ENCODE assay signal across 9 cellular contexts in genomic region chr3:49701388-49702077, GRCh38. TPM values are rescaled to one million over a fixed set of nuclear protein-coding genes. Genes with fewer than 3 reads are reported as not detected.
DNase-seq lines count a peak whose midpoint lies in the region; ATAC-seq and TF ChIP-seq lines count a peak whose summit lies in the region.
"Had no signal": no experiment of that assay in that cellular context is flagged by ENCODE, and none has a peak within 500 bp of the region (broad histone marks: within the 10 kb centered on the region; RNA-seq: fewer than 3 reads in every experiment).

No MANE protein-coding gene starts in this region.

- H3K4me3 ChIP-seq in BLaER1, result no peak overlapping the region
- no peak overlapping the region for H3K4me3 ChIP-seq in NB4 (ENCODE audit: low read depth, low read length)
- no peak overlapping the region for H3K4me3 ChIP-seq in hepatocyte
- H3K4me3 ChIP-seq: prostate gland, thoracic aorta had no signal

- TF ChIP-seq POLR2A in NB4 (IDR thresholded peaks at IDR 0.05; ENCODE audit: extremely low read depth, insufficient read length), result no peak

- no peaks in the 10 kb centered on the region for H3K79me2 ChIP-seq in hepatocyte

- peaks cover 27% of the 10 kb centered on the region for H3K4me1 ChIP-seq in BLaER1
- H3K4me1 ChIP-seq in hepatocyte (ENCODE audit: insufficient read depth), result no peaks in the 10 kb centered on the region
- H3K4me1 ChIP-seq: prostate gland had no signal

- H4K20me1 ChIP-seq in BLaER1 (no peaks in the 10 kb centered on the region), hepatocyte (ENCODE audit: insufficient read depth, poor library complexity, severe bottlenecking) (no peaks in the 10 kb centered on the region)

- DNase-seq in NB4 (ENCODE audit: low read depth) (peak; percentile 39), hepatocyte (ENCODE audit: low spot score) (no peak), NCI-H1436 (lab: John Stamatoyannopoulos, UW) (no peak)

- no peak overlapping the region for H2AFZ ChIP-seq in hepatocyte

- no peak overlapping the region for H3K27ac ChIP-seq in BLaER1
- H3K27ac ChIP-seq in hepatocyte, result no peak overlapping the region
- H3K27ac ChIP-seq: prostate gland, thoracic aorta had no signal

- no peaks in the 10 kb centered on the region for H3K9me3 ChIP-seq in BLaER1
- no peaks in the 10 kb centered on the region for H3K9me3 ChIP-seq in hepatocyte (ENCODE audit: low read depth)
- H3K9me3 ChIP-seq: prostate gland, thoracic aorta had no signal

- H3K36me3 ChIP-seq in BLaER1 (peaks cover 95% of the 10 kb centered on the region), hepatocyte (replicated peaks; ENCODE audit: insufficient read depth, low read depth) (no peaks in the 10 kb centered on the region)

- TF ChIP-seq CTCF in NB4 (IDR thresholded peaks at IDR 0.05; ENCODE audit: low read depth, low read length) (peak; percentile 38), hepatocyte (IDR thresholded peaks at IDR 0.05; ENCODE audit: poor library complexity) (peak; percentile 39)

- 93% methylated on average over 21 of the region's 21 CpGs for WGBS in hepatocyte (ENCODE audit: low lambda C conversion rate, missing lambda C conversion rate)

- H3K4me2 ChIP-seq in BLaER1 (no peak overlapping the region), hepatocyte (no peak overlapping the region)

- ATAC-seq in HG03378 (IDR thresholded peaks at IDR 0.05; ENCODE audit: unreplicated experiment) (no peak), GM18861 (IDR thresholded peaks at IDR 0.05; ENCODE audit: unreplicated experiment) (no peak)
- ATAC-seq: esophagus mucosa had no signal

- 0 out of 2 replicates have a peak overlapping the region, but pooled peaks have one; percentile 4 for H3K9ac ChIP-seq in BLaER1

- H3K9me2 ChIP-seq in hepatocyte (replicated peaks; ENCODE audit: insufficient read depth), result no peaks in the 10 kb centered on the region

- H3K27me3 ChIP-seq in BLaER1, result no peaks in the 10 kb centered on the region
- H3K27me3 ChIP-seq in hepatocyte, result no peaks in the 10 kb centered on the region

RNA-seq across cellular contexts. Expression of gene RNF123, which starts 12.2 kb away (rescaled TPM):
- 27.7 and 32.1 TPM in 2 replicates for total RNA-seq in hepatocyte
- 34.6 and 39.1 TPM in 2 replicates for polyA plus RNA-seq in hepatocyte

RNA-seq across cellular contexts. Expression of gene MST1, which starts 12.3 kb away (rescaled TPM):
- total RNA-seq in hepatocyte, result 90.3 and 116 TPM in 2 replicates
- polyA plus RNA-seq in hepatocyte, result 137 and 158 TPM in 2 replicates

RNA-seq across cellular contexts. Expression of gene AMIGO3, which starts 18.0 kb away (rescaled TPM):
- 0.57 and 0.76 TPM in 2 replicates for total RNA-seq in hepatocyte
- polyA plus RNA-seq in hepatocyte, result 1.7 and 2.4 TPM in 2 replicates
- total RNA-seq: esophagus mucosa had no signal

RNA-seq across cellular contexts. Expression of gene GMPPB, which starts 22.2 kb away (rescaled TPM):
- total RNA-seq in hepatocyte, result 24.3 and 31.5 TPM in 2 replicates
- 41.0 and 48.7 TPM in 2 replicates for polyA plus RNA-seq in hepatocyte

RNA-seq across cellular contexts. Expression of gene APEH, which starts 27.4 kb away (rescaled TPM):
- 120 and 125 TPM in 2 replicates for total RNA-seq in hepatocyte
- polyA plus RNA-seq in hepatocyte, result 138 and 148 TPM in 2 replicates
